In the genomic region with DNA sequence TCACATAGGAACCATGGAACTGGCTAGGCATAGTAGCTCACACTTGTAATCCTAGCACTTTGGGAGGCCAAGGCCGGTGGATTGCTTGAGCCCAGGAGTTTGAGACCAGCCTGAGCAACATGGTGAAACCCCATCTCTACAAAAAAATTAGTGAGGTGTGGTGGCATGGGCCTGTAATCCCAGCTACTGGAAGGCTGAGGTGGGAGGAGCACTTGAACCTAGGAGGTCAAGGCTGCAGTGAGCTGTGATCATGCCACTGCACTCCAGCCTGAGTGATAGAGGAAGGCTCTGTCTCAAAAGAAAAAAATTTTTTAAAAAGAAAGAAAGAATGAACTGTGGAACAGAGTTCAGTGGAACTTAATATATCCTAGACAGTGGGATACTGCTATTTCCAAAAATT, we compare ENCODE assay signal across 3 cellular contexts.
DNase-seq lines count a peak whose midpoint lies in the region; ATAC-seq, FAIRE-seq and TF ChIP-seq lines count a peak whose summit lies in the region.
"Not testable (repeated sequence)": the region's sequence is repeated elsewhere in the genome, so short reads cannot be mapped to it uniquely, and the experiment has no call there.

No MANE protein-coding gene starts in this region.

- not testable (repeated sequence) for H3K9ac ChIP-seq in H9 (ENCODE audit: extremely low read depth, insufficient read length, low read length); HepG2 (ENCODE audit: insufficient read depth, low read depth, low read length)

- H3K4me3 ChIP-seq in HepG2 (replicated peaks in 1 of 3; ENCODE audit: insufficient read depth in 1 of 3, low read depth in 2 of 3, low read length in 3 of 3), result not testable (repeated sequence)

- H2BK5ac ChIP-seq in H9 (ENCODE audit: insufficient read length, low read length), result not testable (repeated sequence)

- not testable (repeated sequence) for H3K79me1 ChIP-seq in H9 (ENCODE audit: insufficient read depth, low read depth, low read length, poor library complexity, severe bottlenecking)

- not testable (repeated sequence) for TF ChIP-seq CTCF in H9 (conservative IDR thresholded peaks at IDR 0.05); HepG2 (CRISPR knock-in tag; IDR thresholded peaks at IDR 0.05)

- not testable (repeated sequence) for H3K36me3 ChIP-seq in HepG2 (replicated peaks in 1 of 2; ENCODE audit: control insufficient read depth in 1 of 2, insufficient read depth in 2 of 2, low read length in 2 of 2)

- TF ChIP-seq EP300 in HepG2 (IDR thresholded peaks at IDR 0.05; ENCODE audit: low read depth in 2 of 2, low read length in 2 of 2); HepG2 (CRISPR knock-in tag; IDR thresholded peaks at IDR 0.05; ENCODE audit: borderline replicate concordance): not testable (repeated sequence)

- in situ Hi-C loops in HepG2 (cut with HindIII; ENCODE audit: extremely low pct_ligation_motif_present, low pct_unique_long_range_greater_than_20kb), result not testable (repeated sequence)

- not testable (repeated sequence) for H4K20me1 ChIP-seq in H9 (ENCODE audit: control insufficient read depth, insufficient read depth, insufficient read length); HepG2 (ENCODE audit: insufficient read depth, low read length)

- not testable (repeated sequence) for H2BK15ac ChIP-seq in H9 (ENCODE audit: low read depth, low read length)

- peaks cover 11% of the 10 kb centered on the region for H3K4me1 ChIP-seq in H9 (ENCODE audit: insufficient read depth, low read length)
- H3K4me1 ChIP-seq in HepG2 (ENCODE audit: insufficient read depth, low read length), result peaks cover 44% of the 10 kb centered on the region

- H3K23ac ChIP-seq in H9 (ENCODE audit: insufficient read length, low read depth, low read length), result not testable (repeated sequence)

- ATAC-seq in HepG2, result peak; percentile 57
- ATAC-seq in stimulated activated naive CD8-positive, alpha-beta T cell treated with anti-CD3 and anti-CD28 coated beads, Interleukin-15, amount 100 ng/mL, for 72 hours, result not testable (repeated sequence)

- intact Hi-C loops in HepG2 (cut with micrococcal nuclease; ENCODE audit: unreplicated experiment), result not testable (repeated sequence)

- H4K8ac ChIP-seq in H9 (replicated peaks; ENCODE audit: insufficient read length, low read depth, low read length), result not testable (repeated sequence)

- H3K9me3 Mint-ChIP-seq in H9; stimulated activated naive CD8-positive, alpha-beta T cell treated with anti-CD3 and anti-CD28 coated beads, Interleukin-15, amount 100 ng/mL, for 72 hours: not testable (repeated sequence)

- not testable (repeated sequence) for TF ChIP-seq RAD21 in HepG2 (CRISPR knock-in tag; IDR thresholded peaks at IDR 0.05)

- peak; percentile 42 for FAIRE-seq in HepG2 (lab: Jason Lieb, UNC)

- H3K27me3 Mint-ChIP-seq in H9 (ENCODE audit: low read depth); stimulated activated naive CD8-positive, alpha-beta T cell treated with anti-CD3 and anti-CD28 coated beads, Interleukin-15, amount 100 ng/mL, for 72 hours: not testable (repeated sequence)

- H2BK20ac ChIP-seq in H9 (ENCODE audit: low read depth, low read length, poor library complexity, severe bottlenecking), result not testable (repeated sequence)

- not testable (repeated sequence) for H3K27ac ChIP-seq in H9 (ENCODE audit: insufficient read length, low read depth, low read length); HepG2 (ENCODE audit: extremely low read length, insufficient read depth, low read length)

- H2BK12ac ChIP-seq in H9 (ENCODE audit: insufficient read length, low read depth, low read length), result not testable (repeated sequence)

- H4K91ac ChIP-seq in H9 (ENCODE audit: insufficient read length, low read depth, low read length), result not testable (repeated sequence)

- not testable (repeated sequence) for H3K79me2 ChIP-seq in H9 (ENCODE audit: insufficient read depth, low read length); HepG2 (ENCODE audit: insufficient read depth, low read length)

- not testable (repeated sequence) for H4K5ac ChIP-seq in H9 (ENCODE audit: insufficient read length, low read depth, low read length)

- not testable (repeated sequence) for H3K4ac ChIP-seq in H9 (ENCODE audit: low read depth, low read length)

- H3K56ac ChIP-seq in H9 (ENCODE audit: insufficient read length, low read depth, low read length), result not testable (repeated sequence)

- H2AK5ac ChIP-seq in H9 (ENCODE audit: insufficient read length, low read length), result not testable (repeated sequence)

- not testable (repeated sequence) for H3T11ph ChIP-seq in H9 (ENCODE audit: low read length)

- H3K23me2 ChIP-seq in H9 (ENCODE audit: insufficient read length, low read depth, low read length, poor library complexity, severe bottlenecking), result not testable (repeated sequence)

- POLR2A ChIA-PET in HepG2 (lab: Yijun Ruan, JAX), result interaction anchor here (1.4 kb wide), 1 partner anchor 23 kb away, joined by 4 read pairs; no protein-coding TSS in a partner anchor

- H3K27ac Mint-ChIP-seq in H9, result peak overlapping the region in 2 of 3 experiments; percentile 35 to 75; a peak in 3 of 7 replicates
- H3K27ac Mint-ChIP-seq in stimulated activated naive CD8-positive, alpha-beta T cell treated with anti-CD3 and anti-CD28 coated beads, Interleukin-15, amount 100 ng/mL, for 72 hours, result peak overlapping the region; percentile 43 to 83

- not testable (repeated sequence) for H3K4me3 Mint-ChIP-seq in H9; stimulated activated naive CD8-positive, alpha-beta T cell treated with anti-CD3 and anti-CD28 coated beads, Interleukin-15, amount 100 ng/mL, for 72 hours

- H3K27me3 ChIP-seq in H9 (ENCODE audit: insufficient read depth, low read length); HepG2 (ENCODE audit: control insufficient read depth in 1 of 2, insufficient read depth in 2 of 2, low read length in 2 of 2): not testable (repeated sequence)

- CTCF ChIA-PET in HepG2 (lab: Yijun Ruan, JAX; ENCODE audit: low intra/inter-chr PET ratio, low total read pairs), result not testable (repeated sequence)

- peaks cover 62% of the 10 kb centered on the region in 2 experiments for H3K4me1 Mint-ChIP-seq in H9
- not testable (repeated sequence) for H3K4me1 Mint-ChIP-seq in stimulated activated naive CD8-positive, alpha-beta T cell treated with anti-CD3 and anti-CD28 coated beads, Interleukin-15, amount 100 ng/mL, for 72 hours

- not testable (repeated sequence) for H3K14ac ChIP-seq in H9 (ENCODE audit: insufficient read depth, low read length)

- H3K18ac ChIP-seq in H9 (ENCODE audit: insufficient read length, low read depth, low read length), result not testable (repeated sequence)

- H3K36me3 Mint-ChIP-seq in H9 (ENCODE audit: insufficient read depth in 1 of 3, low read depth in 3 of 3), result not testable (repeated sequence)

- not testable (repeated sequence) for H2AFZ ChIP-seq in H9 (ENCODE audit: low read length); HepG2 (ENCODE audit: low read length)

- no CpG with 5 or more reads among the region's 1 CpG for WGBS in H9 (ENCODE audit: extremely low coverage, insufficient read length, low lambda C conversion rate)
- 91% methylated on average over 1 of the region's 1 CpG for WGBS in HepG2 (ENCODE audit: low lambda C conversion rate)

- H3K9me3 ChIP-seq in H9 (ENCODE audit: control insufficient read depth, low read depth, low read length); HepG2 (ENCODE audit: low read length): not testable (repeated sequence)

- H2BK120ac ChIP-seq in H9 (ENCODE audit: low read depth, low read length, poor library complexity, severe bottlenecking), result not testable (repeated sequence)

- not testable (repeated sequence) for BruUV-seq in HepG2 (replicated peaks; lab: Mats Ljungman, UMichigan)

- H3K4me2 ChIP-seq in H9 (ENCODE audit: insufficient read depth, insufficient read length, low read length); HepG2 (ENCODE audit: low read depth, low read length): not testable (repeated sequence)

- DNase-seq in H9; HepG2 (ENCODE audit: low spot score); stimulated activated naive CD8-positive, alpha-beta T cell treated with anti-CD3 and anti-CD28 coated beads, Interleukin-15, amount 100 ng/mL, for 72 hours: not testable (repeated sequence)

- not testable (repeated sequence) for TF ChIP-seq POLR2A in HepG2 (IDR thresholded peaks at IDR 0.05; ENCODE audit: insufficient read depth in 1 of 2, low read depth in 2 of 2, low read length in 2 of 2)

TF ChIP-seq in HepG2, 621 proteins besides CTCF, POLR2A, EP300 and RAD21 (continues in another document):
- TF ChIP-seq ZMYM4 (CRISPR knock-in tag; IDR thresholded peaks at IDR 0.05) (peak; percentile 38; the same call in 1 of the 2 replicates), HDAC2 (CRISPR knock-in tag; IDR thresholded peaks at IDR 0.05) (peak; percentile 45; the same call in 1 of the 2 replicates), ARID2 (CRISPR knock-in tag; IDR thresholded peaks at IDR 0.05; ENCODE audit: borderline replicate concordance) (0 out of 2 replicates have a peak, but pooled peaks have one; percentile 13), NCOA2 (CRISPR knock-in tag; IDR thresholded peaks at IDR 0.05) (0 out of 2 replicates have a peak, but pooled peaks have one; percentile 30), GATAD2A (CRISPR knock-in tag; IDR thresholded peaks at IDR 0.05) (peak; percentile 25; the same call in 1 of the 2 replicates), NR2F6 (CRISPR knock-in tag; IDR thresholded peaks at IDR 0.05) (peak; percentile 76), SAP130 (CRISPR knock-in tag; IDR thresholded peaks at IDR 0.05; ENCODE audit: low read depth) (0 out of 2 replicates have a peak, but pooled peaks have one; percentile 12), NR2F1 (CRISPR knock-in tag; IDR thresholded peaks at IDR 0.05) (peak; percentile 26 to 64; a peak in 1 of 4 replicates), HMG20A (CRISPR knock-in tag; IDR thresholded peaks at IDR 0.05; ENCODE audit: borderline replicate concordance) (0 out of 2 replicates have a peak, but pooled peaks have one; percentile 38)
- not testable (repeated sequence) for TF ChIP-seq NR2F6 (IDR thresholded peaks at IDR 0.05)
- TF ChIP-seq, protein P1, sequence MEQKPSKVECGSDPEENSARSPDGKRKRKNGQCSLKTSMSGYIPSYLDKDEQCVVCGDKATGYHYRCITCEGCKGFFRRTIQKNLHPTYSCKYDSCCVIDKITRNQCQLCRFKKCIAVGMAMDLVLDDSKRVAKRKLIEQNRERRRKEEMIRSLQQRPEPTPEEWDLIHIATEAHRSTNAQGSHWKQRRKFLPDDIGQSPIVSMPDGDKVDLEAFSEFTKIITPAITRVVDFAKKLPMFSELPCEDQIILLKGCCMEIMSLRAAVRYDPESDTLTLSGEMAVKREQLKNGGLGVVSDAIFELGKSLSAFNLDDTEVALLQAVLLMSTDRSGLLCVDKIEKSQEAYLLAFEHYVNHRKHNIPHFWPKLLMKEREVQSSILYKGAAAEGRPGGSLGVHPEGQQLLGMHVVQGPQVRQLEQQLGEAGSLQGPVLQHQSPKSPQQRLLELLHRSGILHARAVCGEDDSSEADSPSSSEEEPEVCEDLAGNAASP (CRISPR knock-in tag; IDR thresholded peaks at IDR 0.05; ENCODE audit: borderline replicate concordance), result peak; percentile 23; the same call in 1 of the 2 replicates
